In genomic region chr9:90226839-90227338, GRCh38 we compare ENCODE assay signal across 8 cellular contexts.
DNase-seq lines count a peak whose midpoint lies in the region; ATAC-seq and TF ChIP-seq lines count a peak whose summit lies in the region.
"Not testable (repeated sequence)": the region's sequence is repeated elsewhere in the genome, so short reads cannot be mapped to it uniquely, and the experiment has no call there.

No MANE protein-coding gene starts in this region.

- H3K27me3 Mint-ChIP-seq in memory B cell = not testable (repeated sequence)

- not testable (repeated sequence) for ATAC-seq in memory B cell (ENCODE audit: low read depth)

- peak; percentile 43 for DNase-seq in ACHN
- not testable (repeated sequence) for DNase-seq in GM20000 (ENCODE audit: low spot score)
- peak; percentile 16 for DNase-seq in NCI-H2107 (lab: John Stamatoyannopoulos, UW)
- peak; percentile 44 for DNase-seq in SW480 (ENCODE audit: low spot score)
- peak; percentile 28 for DNase-seq in activated T-helper 1 cell treated with Interleukin-2 at 50 U/mL for 16 hours (ENCODE audit: low read depth)
- DNase-seq in epithelial cell of prostate (ENCODE audit: low read depth, low spot score) = peak; percentile 41
- DNase-seq in memory B cell (ENCODE audit: low spot score in 2 of 2) = peak; percentile 62 to 68
- peak; percentile 70 to 71 for DNase-seq in stimulated activated CD4-positive, alpha-beta T cell treated with anti-CD3 and anti-CD28 coated beads, Interleukin-2, amount 100 ng/mL, for 24 hours

- not testable (repeated sequence) for H3K9me3 Mint-ChIP-seq in memory B cell

- not testable (repeated sequence) for H3K4me3 Mint-ChIP-seq in memory B cell

- in situ Hi-C loops in ACHN (cut with HindIII; ENCODE audit: low pct_ligation_motif_present, low pct_unique_long_range_greater_than_20kb, low sequenced_read_pairs) = not testable (repeated sequence)

- TF ChIP-seq CTCF in GM20000 (IDR thresholded peaks at IDR 0.05; ENCODE audit: extremely low read depth, missing control alignments) = peak; percentile 36

- not testable (repeated sequence) for H3K4me1 Mint-ChIP-seq in memory B cell

- not testable (repeated sequence) for H3K36me3 Mint-ChIP-seq in memory B cell

- H3K27ac Mint-ChIP-seq in memory B cell = peak overlapping the region; percentile 0

- not testable (repeated sequence) for H3K27ac ChIP-seq in epithelial cell of prostate
